Comparison of ENCODE assay signal across 9 cellular contexts in the genomic region with DNA sequence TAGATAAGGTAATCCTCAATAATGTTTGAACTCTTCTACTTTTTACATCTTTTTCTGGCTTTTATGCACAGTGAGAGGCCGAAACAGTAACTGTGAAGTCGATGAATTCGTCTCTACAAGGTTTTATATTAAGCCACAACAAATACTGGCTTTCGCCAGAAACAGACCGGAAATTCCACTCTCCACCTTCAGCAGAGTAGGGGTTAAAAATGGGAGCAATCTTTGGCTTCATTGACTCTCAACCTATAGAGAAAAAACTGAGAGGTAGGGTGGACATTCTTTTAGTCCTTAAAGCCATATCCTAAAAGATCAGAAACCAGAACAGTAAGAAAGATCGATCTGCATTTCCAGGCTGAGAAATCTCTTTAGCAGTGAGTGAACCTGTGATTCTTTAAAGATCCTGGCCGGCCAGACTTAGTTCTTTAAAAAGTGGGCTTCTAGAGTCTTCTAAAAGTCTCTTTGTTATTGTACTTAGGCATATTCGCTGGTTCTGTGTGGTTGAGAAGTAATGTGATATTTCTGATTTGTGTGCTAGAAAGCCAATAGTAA.
A peak's percentile ranks its signal among the peaks of the same experiment; 100 is the strongest.
DNase-seq lines count a peak whose midpoint lies in the region; ATAC-seq and TF ChIP-seq lines count a peak whose summit lies in the region.
"Had no signal": no experiment of that assay in that cellular context is flagged by ENCODE, and none has a peak within 500 bp of the region (broad histone marks: within the 10 kb centered on the region; RNA-seq: fewer than 3 reads in every experiment).

No MANE protein-coding gene starts in this region.

- peak overlapping the region; percentile 95 for H3K27ac ChIP-seq in epithelial cell of prostate

- ATAC-seq in HG03139 (IDR thresholded peaks at IDR 0.05; ENCODE audit: unreplicated experiment) (no peak), GM21515 (IDR thresholded peaks at IDR 0.05; ENCODE audit: unreplicated experiment) (no peak)

- H3K4me3 ChIP-seq in GM12864 (ENCODE audit: low read depth, low read length) (peak overlapping the region; percentile 29; the same call in 1 of the 2 replicates), retinal pigment epithelial cell (ENCODE audit: low read length) (peak overlapping the region; percentile 90)

- TF ChIP-seq CTCF in GM12864 (IDR thresholded peaks at IDR 0.05; ENCODE audit: low read depth, low read length, missing control alignments) = no peak
- TF ChIP-seq CTCF in retinal pigment epithelial cell (conservative IDR thresholded peaks at IDR 0.05; ENCODE audit: low read depth, low read length) = no peak

- DNase-seq in GM12864 (ENCODE audit: low read depth) (no peak), OCI-M1 (lab: John Stamatoyannopoulos, UW) (peak; percentile 55), epithelial cell of prostate (ENCODE audit: low read depth, low spot score) (no peak), retinal pigment epithelial cell (ENCODE audit: low read depth) (no peak), putamen (ENCODE audit: low spot score) (no peak)
- DNase-seq in activated CD4-positive, alpha-beta T cell treated with anti-CD3 and anti-CD28 coated beads for 48 hours = no peak
- DNase-seq: activated CD4-positive, alpha-beta T cell treated with anti-CD3 and anti-CD28 coated beads, Interleukin-2, amount 50 U/mL, for 1 hour had no signal
